Comparison of ENCODE assay signal across 8 cellular contexts in genomic region chr20:18138266-18138582, GRCh38. TPM values are rescaled to one million over a fixed set of nuclear protein-coding genes. Genes with fewer than 3 reads are reported as not detected.
DNase-seq lines count a peak whose midpoint lies in the region; ATAC-seq and TF ChIP-seq lines count a peak whose summit lies in the region.

No MANE protein-coding gene starts in this region.

- peak overlapping the region; percentile 94 for H3K4me2 ChIP-seq in skeletal muscle satellite cell (ENCODE audit: low read length)

- H3K4me3 Mint-ChIP-seq in CD14-positive monocyte (peak overlapping the region; percentile 94), T-cell (peak overlapping the region; percentile 87 to 89 (median 88))

- TF ChIP-seq POLR2A in gastroesophageal sphincter (IDR thresholded peaks at IDR 0.05), result no peak

- peak overlapping the region; percentile 97 for H3K9ac ChIP-seq in skeletal muscle satellite cell (ENCODE audit: low read depth, low read length)

- H3K27ac Mint-ChIP-seq in CD14-positive monocyte (peak overlapping the region in 6 of 7 donors; percentile 45 to 85 (median 78)), T-cell (peak overlapping the region; percentile 57 to 71)

- 0% methylated on average over 2 to 6 of the region's 15 CpGs for WGBS in gastroesophageal sphincter (ENCODE audit: low coverage in 1 of 2), 2 donors

- POLR2A ChIA-PET in T-cell (lab: Charles Lee), result interaction anchor here in 1 of 2 donors (0.5 to 1.1 kb wide), 2 partner anchors 43 to 370 kb away, joined by 3 to 6 read pairs; partner anchors contain the start of gene SEC23B

- H3K36me3 Mint-ChIP-seq in CD14-positive monocyte (peaks cover 11% of the 10 kb centered on the region in 2 donors), T-cell (peaks cover 8% of the 10 kb centered on the region)

- H3K36me3 ChIP-seq in H7 (replicated peaks; ENCODE audit: control insufficient read depth, insufficient read depth, low read length) (peaks cover 6% of the 10 kb centered on the region), gastroesophageal sphincter (peaks cover 0 to 13% of the 10 kb centered on the region in 2 donors), skeletal muscle satellite cell (ENCODE audit: insufficient read depth, low read length) (peaks cover 12% of the 10 kb centered on the region)

- DNase-seq in CD14-positive monocyte (ENCODE audit: low spot score) (no peak), H7 (no peak), T-cell (no peak), GM03348 (ENCODE audit: low spot score) (no peak), NCI-H1417 treated with DMSO at 0.1 percent for 48 hours (lab: John Stamatoyannopoulos, UW) (no peak)

- H3K4me1 ChIP-seq in gastroesophageal sphincter, result peaks cover 0 to 40% (median 11%) of the 10 kb centered on the region in 3 donors
- peaks cover 20% of the 10 kb centered on the region for H3K4me1 ChIP-seq in skeletal muscle satellite cell (ENCODE audit: control insufficient read depth, insufficient read depth, low read length)

- TF ChIP-seq EP300 in gastroesophageal sphincter (IDR thresholded peaks at IDR 0.05), result no peak

- no peaks in the 10 kb centered on the region; the same call in 1 of the 2 replicates for H3K27me3 ChIP-seq in H7 (ENCODE audit: control insufficient read depth, insufficient read depth, low read length)
- H3K27me3 ChIP-seq in gastroesophageal sphincter, result no peaks in the 10 kb centered on the region
- peaks cover 13% of the 10 kb centered on the region for H3K27me3 ChIP-seq in skeletal muscle satellite cell (ENCODE audit: control insufficient read depth, insufficient read depth, low read length)

- intact Hi-C loops in CD14-positive monocyte (cut with micrococcal nuclease), result loop anchor here (5.0 to 10.0 kb wide), 4 partner anchors 83 to 659 kb away; partner anchors contain the start of genes OVOL2 (in 1 of the 2) and ZNF133 (in 1 of the 2)

- peak overlapping the region; percentile 94 for H3K4me3 ChIP-seq in H7 (ENCODE audit: insufficient read depth, low read depth, low read length)
- peak overlapping the region; percentile 56 to 95 for H3K4me3 ChIP-seq in gastroesophageal sphincter
- peak overlapping the region; percentile 99 for H3K4me3 ChIP-seq in skeletal muscle satellite cell (ENCODE audit: low read length)

- H3K4me1 Mint-ChIP-seq in CD14-positive monocyte, result peaks cover 26% of the 10 kb centered on the region
- H3K4me1 Mint-ChIP-seq in T-cell, result peaks cover 28 to 38% (median 37%) of the 10 kb centered on the region in 3 donors

- H3K9me3 ChIP-seq in gastroesophageal sphincter (no peaks in the 10 kb centered on the region), skeletal muscle satellite cell (replicated peaks; ENCODE audit: low read length) (no peaks in the 10 kb centered on the region)

- H3K9me3 Mint-ChIP-seq in CD14-positive monocyte, result peaks cover 0 to 2% (median 0%) of the 10 kb centered on the region in 7 donors
- no peaks in the 10 kb centered on the region for H3K9me3 Mint-ChIP-seq in T-cell

- ATAC-seq in T-cell (replicated peaks in 1 of 4) (peak in 3 of 4 experiments; percentile 1 to 46 (median 3)), gastroesophageal sphincter (peak; percentile 45), HG03469 (IDR thresholded peaks at IDR 0.05; ENCODE audit: unreplicated experiment) (no peak)

- H3K27me3 Mint-ChIP-seq in CD14-positive monocyte (ENCODE audit: low read depth in 3 of 3), result peaks cover 0 to 4% (median 3%) of the 10 kb centered on the region in 3 donors
- no peaks in the 10 kb centered on the region for H3K27me3 Mint-ChIP-seq in T-cell

- CTCF ChIA-PET in T-cell (lab: Charles Lee), result interaction anchor here (0.6 to 1.5 kb wide), 3 partner anchors 150 to 456 kb away, joined by 3 to 10 read pairs (median 9); partner anchors contain the start of genes RRBP1 (in 1 of the 2) and ZNF133 (in 1 of the 2)

- no peak for TF ChIP-seq CTCF in CD14-positive monocyte (IDR thresholded peaks at IDR 0.05)
- TF ChIP-seq CTCF in gastroesophageal sphincter (IDR thresholded peaks at IDR 0.05), result no peak

- peak overlapping the region; percentile 47 to 96 (median 92) for H3K27ac ChIP-seq in gastroesophageal sphincter

RNA-seq across cellular contexts. Expression of gene KAT14, which starts 0.6 kb away (rescaled TPM):
- 1 to 10 TPM; 3.4 to 5.7 TPM for polyA plus RNA-seq in CD14-positive monocyte
- 25.4 and 28.8 TPM in 2 replicates for total RNA-seq in H7 (2014; rRNA removed; shearing (Covaris generic))
- total RNA-seq in T-cell (10 to 100 TPM; 11.3 to 22.2 (median 20.5) TPM), gastroesophageal sphincter (10 to 100 TPM; 17.1 to 19.9 (median 18.8) TPM)
- total RNA-seq in skeletal muscle satellite cell (2012; rRNA removed), result 10.6 and 11.4 TPM in 2 replicates

RNA-seq across cellular contexts. Expression of gene PET117, which starts 0.6 kb away (rescaled TPM):
- 10 to 100 TPM; 16.6 to 19.5 TPM for polyA plus RNA-seq in CD14-positive monocyte
- total RNA-seq in H7 (2014; rRNA removed; shearing (Covaris generic)), result 17.2 and 22.3 TPM in 2 replicates
- total RNA-seq in T-cell (10 to 100 TPM in 4 of 5 donors, 1 to 10 TPM in 1; 10.0 to 15.6 (median 13.4) TPM), gastroesophageal sphincter (10 to 100 TPM; 22.3 to 38.9 (median 23.9) TPM)
- total RNA-seq in skeletal muscle satellite cell (2012; rRNA removed), result 8.1 and 10.7 TPM in 2 replicates
